ENCODE assay signal across 20 cellular contexts in the genomic region with DNA sequence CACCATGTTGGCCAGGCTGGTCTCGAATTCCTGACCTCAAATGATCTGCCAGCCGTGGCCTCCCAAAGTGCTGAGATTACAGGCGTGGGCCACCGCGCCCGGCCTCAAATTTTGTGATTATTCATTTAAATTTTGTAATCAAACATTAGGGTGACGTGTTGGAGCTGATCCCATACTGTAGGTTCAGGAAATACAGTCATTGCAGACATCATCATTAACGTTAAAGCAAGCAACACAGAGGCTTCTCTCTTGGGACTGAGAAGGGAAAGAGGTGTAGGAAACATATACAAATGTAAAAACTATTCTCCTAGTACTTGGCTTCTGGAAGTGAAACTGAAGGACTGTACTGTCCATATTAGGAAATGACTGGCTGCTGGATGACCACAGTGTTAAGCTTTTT. TPM values are rescaled to one million over a fixed set of nuclear protein-coding genes. Genes with fewer than 3 reads are reported as not detected.
DNase-seq lines count a peak whose midpoint lies in the region; ATAC-seq, FAIRE-seq and TF ChIP-seq lines count a peak whose summit lies in the region.
"Had no signal": no experiment of that assay in that cellular context is flagged by ENCODE, and none has a peak within 500 bp of the region (broad histone marks: within the 10 kb centered on the region; RNA-seq: fewer than 3 reads in every experiment).

No MANE protein-coding gene starts in this region.

- in situ Hi-C loops in Panc1 (cut with HindIII; ENCODE audit: low pct_unique_long_range_greater_than_20kb, low sequenced_read_pairs): no loop called here

- H3K4me1 Mint-ChIP-seq in GM23338 (peaks cover 23% of the 10 kb centered on the region), type B pancreatic cell (ENCODE audit: unreplicated experiment) (peaks cover 10% of the 10 kb centered on the region)
- H3K4me1 Mint-ChIP-seq in naive thymus-derived CD4-positive, alpha-beta T cell: peaks cover 0 to 10% (median 0%) of the 10 kb centered on the region in 7 donors

- H3K36me3 Mint-ChIP-seq in GM23338 (ENCODE audit: low read depth): no peaks in the 10 kb centered on the region
- H3K36me3 Mint-ChIP-seq in naive thymus-derived CD4-positive, alpha-beta T cell: no peaks in the 10 kb centered on the region
- no peaks in the 10 kb centered on the region for H3K36me3 Mint-ChIP-seq in type B pancreatic cell

- TF ChIP-seq POLR2A in GM12892 (IDR thresholded peaks at IDR 0.05; ENCODE audit: low read depth, low read length) (no peak), uterus (IDR thresholded peaks at IDR 0.05) (no peak)

- FAIRE-seq in GM12892 (lab: Jason Lieb, UNC): no peak
- FAIRE-seq: endometrium had no signal

- H3K9me3 Mint-ChIP-seq in GM23338 (no peaks in the 10 kb centered on the region), type B pancreatic cell (no peaks in the 10 kb centered on the region)
- H3K9me3 Mint-ChIP-seq in naive thymus-derived CD4-positive, alpha-beta T cell: no peaks in the 10 kb centered on the region
- H3K9me3 Mint-ChIP-seq: activated T-helper 1 cell treated with anti-CD3 and anti-CD28 coated beads, Interleukin-12 subunit alpha, Interleukin-12 subunit beta, Interleukin-2, Interleukin-4 antibody, amounts not matched to agents 30 ng/mL and 10 ng/mL and 1 ng/mL, durations not matched to agents 14 hours and 24 hours and 36 hours; stimulated activated naive CD8-positive, alpha-beta T cell treated with anti-CD3 and anti-CD28 coated beads, Interleukin-15, Interleukin-2, amounts not matched to agents 100 ng/mL and 50 ng/mL, for 24 hours had no signal

- POLR2A ChIA-PET in Panc1 (lab: Charles Lee): interaction anchor here (0.6 kb wide), 1 partner anchor 11 kb away, joined by 3 read pairs; the partner anchor contains the start of gene ARID3B
- POLR2A ChIA-PET in naive thymus-derived CD4-positive, alpha-beta T cell (lab: Charles Lee): interaction anchor here (0.6 to 1.0 kb wide), 2 partner anchors 10 to 11 kb away, joined by 4 to 6 read pairs; partner anchors contain the start of gene ARID3B

- H3K27ac ChIP-seq in GM23338 (ENCODE audit: low read depth): peak overlapping the region; percentile 89
- H3K27ac ChIP-seq in Panc1 (ENCODE audit: low read length): 0 out of 2 replicates have a peak overlapping the region, but pooled peaks have one; percentile 8
- no peak overlapping the region for H3K27ac ChIP-seq in naive thymus-derived CD4-positive, alpha-beta T cell (ENCODE audit: low read depth, low read length)
- no peak overlapping the region for H3K27ac ChIP-seq in uterus
- H3K27ac ChIP-seq: C4-2B had no signal

- no TSS peak for BruUV-seq in Panc1 (replicated peaks; lab: Mats Ljungman, UMichigan)

- no peak for ATAC-seq in GM23338
- no peak for ATAC-seq in Panc1
- ATAC-seq in naive thymus-derived CD4-positive, alpha-beta T cell: peak; percentile 60
- ATAC-seq: right cardiac atrium had no signal

- peak overlapping the region; percentile 24; the same call in 1 of the 2 replicates for H3K4me2 ChIP-seq in GM23338

- H3K27me3 ChIP-seq in GM23338 (ENCODE audit: insufficient read depth) (no peaks in the 10 kb centered on the region), Panc1 (ENCODE audit: control insufficient read depth, insufficient read depth, low read length) (no peaks in the 10 kb centered on the region), uterus (no peaks in the 10 kb centered on the region)
- H3K27me3 ChIP-seq in naive thymus-derived CD4-positive, alpha-beta T cell (ENCODE audit: control insufficient read depth in 2 of 2, insufficient read depth in 2 of 2, low read length in 2 of 2): no peaks in the 10 kb centered on the region

- H3K9me2 ChIP-seq in GM23338 (ENCODE audit: insufficient read depth): no peaks in the 10 kb centered on the region

- no peak overlapping the region for H2AFZ ChIP-seq in GM23338

- H3K79me2 ChIP-seq in GM23338 (replicated peaks; ENCODE audit: insufficient read depth): no peaks in the 10 kb centered on the region

- H3K4me1 ChIP-seq in GM23338 (ENCODE audit: insufficient read depth) (peaks cover 22% of the 10 kb centered on the region), Panc1 (ENCODE audit: control insufficient read depth, insufficient read depth, low read length) (peaks cover 9% of the 10 kb centered on the region; the same call in 1 of the 2 replicates), uterus (no peaks in the 10 kb centered on the region)
- no peaks in the 10 kb centered on the region for H3K4me1 ChIP-seq in naive thymus-derived CD4-positive, alpha-beta T cell (ENCODE audit: control insufficient read depth in 2 of 2, insufficient read depth in 2 of 2, low read length in 2 of 2)

- H3K9me3 ChIP-seq in Panc1 (ENCODE audit: control insufficient read depth, insufficient read depth, low read depth, low read length) (no peaks in the 10 kb centered on the region), uterus (no peaks in the 10 kb centered on the region)
- no peaks in the 10 kb centered on the region for H3K9me3 ChIP-seq in naive thymus-derived CD4-positive, alpha-beta T cell (ENCODE audit: control insufficient read depth in 2 of 3, low read length in 3 of 3)

- H3K4me3 Mint-ChIP-seq in GM23338: no peak overlapping the region
- no peak overlapping the region for H3K4me3 Mint-ChIP-seq in naive thymus-derived CD4-positive, alpha-beta T cell
- no peak overlapping the region for H3K4me3 Mint-ChIP-seq in type B pancreatic cell
- H3K4me3 Mint-ChIP-seq: activated T-helper 1 cell treated with anti-CD3 and anti-CD28 coated beads, Interleukin-12 subunit alpha, Interleukin-12 subunit beta, Interleukin-2, Interleukin-4 antibody, amounts not matched to agents 30 ng/mL and 10 ng/mL and 1 ng/mL, durations not matched to agents 14 hours and 24 hours and 36 hours; stimulated activated naive CD8-positive, alpha-beta T cell treated with anti-CD3 and anti-CD28 coated beads, Interleukin-15, Interleukin-2, amounts not matched to agents 100 ng/mL and 50 ng/mL, for 24 hours had no signal

- H3F3A ChIP-seq in GM23338 (replicated peaks; ENCODE audit: low read depth): peaks cover 3% of the 10 kb centered on the region

- no peaks in the 10 kb centered on the region for H4K20me1 ChIP-seq in GM23338 (replicated peaks; ENCODE audit: insufficient read depth)

- CTCF ChIA-PET in Panc1 (lab: Charles Lee): no interaction called here
- CTCF ChIA-PET in naive thymus-derived CD4-positive, alpha-beta T cell (lab: Charles Lee): interaction anchor here (0.6 kb wide), 1 partner anchor 119 kb away, joined by 4 read pairs; no protein-coding TSS in a partner anchor

- TF ChIP-seq CTCF in GM23338 (conservative IDR thresholded peaks at IDR 0.05; ENCODE audit: low read depth in 2 of 2) (no peak), Panc1 (IDR thresholded peaks at IDR 0.05) (no peak), epithelial cell of esophagus (IDR thresholded peaks at IDR 0.05; ENCODE audit: insufficient read depth, low read depth, low read length, missing control alignments) (no peak), type B pancreatic cell (conservative IDR thresholded peaks at IDR 0.05) (no peak), uterus (IDR thresholded peaks at IDR 0.05) (no peak)

- DNase-seq in GM23338 (ENCODE audit: low spot score): no peak
- no peak for DNase-seq in Panc1 (ENCODE audit: low read depth, low spot score)
- DNase-seq in epithelial cell of esophagus (ENCODE audit: low read depth): peak; percentile 69
- no peak for DNase-seq in naive thymus-derived CD4-positive, alpha-beta T cell
- DNase-seq in type B pancreatic cell (ENCODE audit: extremely low spot score, unreplicated experiment): no peak
- DNase-seq in activated CD8-positive, alpha-beta memory T cell treated with anti-CD3 and anti-CD28 coated beads for 24 hours: no peak
- no peak for DNase-seq in GM12892 (ENCODE audit: insufficient read length)
- no peak for DNase-seq in uterus
- DNase-seq: activated CD4-positive, alpha-beta T cell treated with anti-CD3 and anti-CD28 coated beads for 48 hours; anterior cingulate cortex; GF-D8; islet precursor cell; KBM-7; NCI-H2107; right cardiac atrium; T-helper 1 cell had no signal

- no peaks in the 10 kb centered on the region for H3K36me3 ChIP-seq in GM23338 (ENCODE audit: insufficient read depth)
- no peaks in the 10 kb centered on the region for H3K36me3 ChIP-seq in Panc1 (ENCODE audit: control insufficient read depth, insufficient read depth, low read length)
- no peaks in the 10 kb centered on the region for H3K36me3 ChIP-seq in naive thymus-derived CD4-positive, alpha-beta T cell (ENCODE audit: control insufficient read depth in 2 of 3, insufficient read depth in 3 of 3, low read length in 3 of 3)
- H3K36me3 ChIP-seq in uterus: no peaks in the 10 kb centered on the region

- no peak overlapping the region for H3K4me3 ChIP-seq in GM23338
- no peak overlapping the region for H3K4me3 ChIP-seq in Panc1 (ENCODE audit: low read depth in 2 of 2, low read length in 2 of 2)
- H3K4me3 ChIP-seq in epithelial cell of esophagus (ENCODE audit: low read length): no peak overlapping the region
- no peak overlapping the region for H3K4me3 ChIP-seq in naive thymus-derived CD4-positive, alpha-beta T cell (ENCODE audit: low read length)
- H3K4me3 ChIP-seq in uterus: no peak overlapping the region

- H3K27ac Mint-ChIP-seq in GM23338 (peak overlapping the region; percentile 19), type B pancreatic cell (no peak overlapping the region)
- no peak overlapping the region for H3K27ac Mint-ChIP-seq in naive thymus-derived CD4-positive, alpha-beta T cell
- H3K27ac Mint-ChIP-seq: activated T-helper 1 cell treated with anti-CD3 and anti-CD28 coated beads, Interleukin-12 subunit alpha, Interleukin-12 subunit beta, Interleukin-2, Interleukin-4 antibody, amounts not matched to agents 30 ng/mL and 10 ng/mL and 1 ng/mL, durations not matched to agents 14 hours and 24 hours and 36 hours; stimulated activated naive CD8-positive, alpha-beta T cell treated with anti-CD3 and anti-CD28 coated beads, Interleukin-15, Interleukin-2, amounts not matched to agents 100 ng/mL and 50 ng/mL, for 24 hours had no signal

- H3K27me3 Mint-ChIP-seq in GM23338 (ENCODE audit: insufficient read depth, low read depth, poor library complexity): peaks cover 3% of the 10 kb centered on the region
- peaks cover 0 to 3% (median 0%) of the 10 kb centered on the region in 5 donors for H3K27me3 Mint-ChIP-seq in naive thymus-derived CD4-positive, alpha-beta T cell
- H3K27me3 Mint-ChIP-seq in type B pancreatic cell: no peaks in the 10 kb centered on the region
- H3K27me3 Mint-ChIP-seq: stimulated activated naive CD8-positive, alpha-beta T cell treated with anti-CD3 and anti-CD28 coated beads, Interleukin-15, Interleukin-2, amounts not matched to agents 100 ng/mL and 50 ng/mL, for 24 hours had no signal

- intact Hi-C loops in Panc1 (cut with micrococcal nuclease; ENCODE audit: unreplicated experiment) (no loop called here), uterus (cut with DNase I; ENCODE audit: low total_unique reads) (no loop called here)
- intact Hi-C loops in naive thymus-derived CD4-positive, alpha-beta T cell (cut with micrococcal nuclease): no loop called here

RNA-seq across cellular contexts. Expression of gene ARID3B, which starts 11.1 kb away (rescaled TPM):
- total RNA-seq in GM23338 (2014; rRNA removed; shearing (Covaris generic)): 114 and 147 TPM in 2 replicates
- polyA plus RNA-seq in GM23338 (2016; fragmentation: Nextera tagmentation; extraction: Ambion mirVana): 65.5 and 72.8 TPM in 2 replicates
- 12.7 TPM for total RNA-seq in Panc1 (2021; ENCODE audit: unreplicated experiment)
- polyA plus RNA-seq in Panc1 (2012; ENCODE audit: insufficient read length): 9.6 TPM
- total RNA-seq in naive thymus-derived CD4-positive, alpha-beta T cell: 10 to 100 TPM; 29.5 to 45.4 (median 36.8) TPM
- polyA plus RNA-seq in naive thymus-derived CD4-positive, alpha-beta T cell: 10 to 100 TPM in 1 of 2 donors, 1 to 10 TPM in 1; 5.1 to 16.3 TPM
- total RNA-seq in type B pancreatic cell (ENCODE audit: low replicate concordance): 25.8 and 28.8 TPM in 2 replicates
- 16.4 TPM for polyA plus RNA-seq in GM12892 (2012; ENCODE audit: missing spikeins)
- total RNA-seq in uterus: 1 to 10 TPM; 1.5 to 8.8 (median 3.7) TPM

Comparison
In these comparisons a context has a peak if more than half of its experiments do, and no peak if none do; other contexts are left out.
1. H3K27ac ChIP-seq: peak in GM23338 (single experiment) and Panc1 (single experiment); none in naive thymus-derived CD4-positive, alpha-beta T cell (single experiment) and uterus (0 of 2).